ENCODE assay signal across 9 cellular contexts in genomic region chr7:36192050-36192824, GRCh38. TPM values are rescaled to one million over a fixed set of nuclear protein-coding genes. Genes with fewer than 3 reads are reported as not detected.
A peak's percentile ranks its signal among the peaks of the same experiment; 100 is the strongest.
DNase-seq lines count a peak whose midpoint lies in the region; ATAC-seq lines count a peak whose summit lies in the region.
"Had no signal": no experiment of that assay in that cellular context is flagged by ENCODE, and none has a peak within 500 bp of the region (broad histone marks: within the 10 kb centered on the region; RNA-seq: fewer than 3 reads in every experiment).

No MANE protein-coding gene starts in this region.

- H3K27ac ChIP-seq in angular gyrus (ENCODE audit: low read depth, low read length), result peak overlapping the region; percentile 24

- peak; percentile 53 for ATAC-seq in HG03060 (IDR thresholded peaks at IDR 0.05; ENCODE audit: low read depth, unreplicated experiment)
- ATAC-seq in naive B cell (ENCODE audit: low read depth in 2 of 2), result peak; percentile 16 to 28
- ATAC-seq in GM18498 (IDR thresholded peaks at IDR 0.05; ENCODE audit: unreplicated experiment), result no peak

- H3K4me3 Mint-ChIP-seq in naive B cell, result no peak overlapping the region
- no peak overlapping the region for H3K4me3 Mint-ChIP-seq in activated CD4-positive, alpha-beta memory T cell treated with anti-CD3 and anti-CD28 coated beads, Interleukin-2, amount 10 ng/mL, durations not matched to agents 7 days and 5 days

- DNase-seq in EL (peak; percentile 74), naive B cell (no peak), SW 1271 (lab: John Stamatoyannopoulos, UW) (no peak), activated gamma-delta T cell treated with Interleukin-2 at 50 U/mL for 16 hours (no peak)
- no peak for DNase-seq in activated CD4-positive, alpha-beta memory T cell treated with anti-CD3 and anti-CD28 coated beads, Interleukin-2, amount 10 ng/mL, durations not matched to agents 7 days and 5 days
- DNase-seq: stimulated activated CD4-positive, alpha-beta T cell treated with anti-CD3 and anti-CD28 coated beads, Interleukin-2, amount 100 ng/mL, for 48 hours had no signal

- H3K27me3 Mint-ChIP-seq in naive B cell, result peaks cover 0 to 8% (median 0%) of the 10 kb centered on the region in 3 donors
- no peaks in the 10 kb centered on the region for H3K27me3 Mint-ChIP-seq in activated CD4-positive, alpha-beta memory T cell treated with anti-CD3 and anti-CD28 coated beads, Interleukin-2, amount 10 ng/mL, durations not matched to agents 7 days and 5 days

- peak overlapping the region in 1 of 6 donors; percentile 54 for H3K27ac Mint-ChIP-seq in naive B cell
- no peak overlapping the region for H3K27ac Mint-ChIP-seq in activated CD4-positive, alpha-beta memory T cell treated with anti-CD3 and anti-CD28 coated beads, Interleukin-2, amount 10 ng/mL, durations not matched to agents 7 days and 5 days

- H3K36me3 Mint-ChIP-seq in naive B cell, result no peaks in the 10 kb centered on the region
- no peaks in the 10 kb centered on the region for H3K36me3 Mint-ChIP-seq in activated CD4-positive, alpha-beta memory T cell treated with anti-CD3 and anti-CD28 coated beads, Interleukin-2, amount 10 ng/mL, durations not matched to agents 7 days and 5 days (ENCODE audit: low read depth)

- CTCF ChIA-PET in activated CD4-positive, alpha-beta memory T cell treated with anti-CD3 and anti-CD28 coated beads, Interleukin-2, amount 10 ng/mL, durations not matched to agents 7 days and 5 days (lab: Charles Lee), result interaction anchor here (0.9 kb wide), 1 partner anchor 19 kb away, joined by 5 read pairs; no protein-coding TSS in a partner anchor

- no peaks in the 10 kb centered on the region for H3K9me3 Mint-ChIP-seq in naive B cell
- H3K9me3 Mint-ChIP-seq in activated CD4-positive, alpha-beta memory T cell treated with anti-CD3 and anti-CD28 coated beads, Interleukin-2, amount 10 ng/mL, durations not matched to agents 7 days and 5 days, result no peaks in the 10 kb centered on the region

- H3K4me1 Mint-ChIP-seq in naive B cell, result peaks cover 0 to 9% (median 6%) of the 10 kb centered on the region in 3 donors
- H3K4me1 Mint-ChIP-seq in activated CD4-positive, alpha-beta memory T cell treated with anti-CD3 and anti-CD28 coated beads, Interleukin-2, amount 10 ng/mL, durations not matched to agents 7 days and 5 days, result no peaks in the 10 kb centered on the region

- POLR2A ChIA-PET in activated CD4-positive, alpha-beta memory T cell treated with anti-CD3 and anti-CD28 coated beads, Interleukin-2, amount 10 ng/mL, durations not matched to agents 7 days and 5 days (lab: Charles Lee), result no interaction called here

RNA-seq across cellular contexts. Expression of gene EEPD1, which starts 39.2 kb away (rescaled TPM):
- under 1 TPM in 3 of 6 donors, not detected in 3; 0.18 to 0.25 (median 0.20) TPM for polyA plus RNA-seq in naive B cell (ENCODE audit: low read depth in 6 of 6)
- total RNA-seq in activated CD4-positive, alpha-beta memory T cell treated with anti-CD3 and anti-CD28 coated beads, Interleukin-2, amount 10 ng/mL, durations not matched to agents 7 days and 5 days, result 1 to 10 TPM; 6.5 to 8.5 TPM
